1 cellular context compared by ENCODE assay signal in the genomic region with DNA sequence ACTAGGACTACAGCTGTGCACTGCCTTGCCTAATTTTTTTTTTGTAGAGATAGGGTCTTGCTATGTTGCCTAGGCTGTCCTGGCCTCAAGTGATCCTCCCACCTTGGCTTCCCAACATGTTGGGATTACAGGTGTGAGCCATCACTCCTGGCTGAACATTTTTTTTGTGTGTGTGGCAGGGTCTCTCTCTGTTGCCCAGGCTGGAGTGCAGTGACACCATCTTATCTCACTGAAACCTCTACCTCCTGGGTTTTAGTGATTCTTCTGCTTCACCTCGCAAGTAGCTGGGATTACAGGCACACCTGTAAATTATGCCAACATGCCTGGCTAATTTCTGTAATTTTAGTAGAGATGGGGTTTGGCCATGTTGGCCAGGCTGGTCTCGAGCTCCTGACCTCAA.
TF ChIP-seq lines count a peak whose summit lies in the region.

No MANE protein-coding gene starts in this region.

TF ChIP-seq in K562, 482 proteins besides CTCF, POLR2A, EP300 and RAD21:
- TF ChIP-seq EP400 (IDR thresholded peaks at IDR 0.05) = no peak
